In the genomic region with DNA sequence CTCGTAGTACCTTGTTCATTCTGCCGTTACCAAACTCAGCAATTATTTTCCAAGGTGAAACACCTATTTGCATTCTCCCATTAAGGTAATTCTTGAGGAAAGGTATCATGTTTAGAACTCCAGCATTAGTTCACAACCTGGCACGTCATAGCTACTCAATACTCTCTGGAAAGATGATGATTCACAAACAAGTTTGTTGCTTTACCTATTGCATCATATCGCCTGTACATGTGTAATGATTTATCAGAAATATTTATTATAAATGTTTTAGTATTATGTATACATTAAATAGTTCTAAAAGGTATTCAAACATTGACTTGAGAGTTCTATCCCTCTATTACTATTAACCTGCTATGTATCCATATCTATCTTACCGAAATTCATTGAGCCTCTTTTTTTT, we compare ENCODE assay signal across 1 cellular context.
TF ChIP-seq lines count a peak whose summit lies in the region.

No MANE protein-coding gene starts in this region.

TF ChIP-seq in HepG2, 621 proteins besides CTCF, POLR2A, EP300 and RAD21 (continued from another document):
- TF ChIP-seq PRDM15 (CRISPR knock-in tag; IDR thresholded peaks at IDR 0.05) (no peak), ZNF33A (CRISPR knock-in tag; IDR thresholded peaks at IDR 0.05; ENCODE audit: borderline replicate concordance) (no peak), ZNF891 (CRISPR knock-in tag; IDR thresholded peaks at IDR 0.05) (no peak), ZNF775 (CRISPR knock-in tag; IDR thresholded peaks at IDR 0.05; ENCODE audit: borderline replicate concordance) (no peak), ZNF18 (CRISPR knock-in tag; IDR thresholded peaks at IDR 0.05; ENCODE audit: insufficient replicate concordance) (no peak), PAWR (CRISPR knock-in tag; IDR thresholded peaks at IDR 0.05; ENCODE audit: borderline replicate concordance) (no peak), SETDB1 (CRISPR knock-in tag; IDR thresholded peaks at IDR 0.05; ENCODE audit: borderline replicate concordance) (no peak)
TF ChIP-seq in HepG2: peak in this region for 3.
